ENCODE assay signal across 8 cellular contexts in the genomic region with DNA sequence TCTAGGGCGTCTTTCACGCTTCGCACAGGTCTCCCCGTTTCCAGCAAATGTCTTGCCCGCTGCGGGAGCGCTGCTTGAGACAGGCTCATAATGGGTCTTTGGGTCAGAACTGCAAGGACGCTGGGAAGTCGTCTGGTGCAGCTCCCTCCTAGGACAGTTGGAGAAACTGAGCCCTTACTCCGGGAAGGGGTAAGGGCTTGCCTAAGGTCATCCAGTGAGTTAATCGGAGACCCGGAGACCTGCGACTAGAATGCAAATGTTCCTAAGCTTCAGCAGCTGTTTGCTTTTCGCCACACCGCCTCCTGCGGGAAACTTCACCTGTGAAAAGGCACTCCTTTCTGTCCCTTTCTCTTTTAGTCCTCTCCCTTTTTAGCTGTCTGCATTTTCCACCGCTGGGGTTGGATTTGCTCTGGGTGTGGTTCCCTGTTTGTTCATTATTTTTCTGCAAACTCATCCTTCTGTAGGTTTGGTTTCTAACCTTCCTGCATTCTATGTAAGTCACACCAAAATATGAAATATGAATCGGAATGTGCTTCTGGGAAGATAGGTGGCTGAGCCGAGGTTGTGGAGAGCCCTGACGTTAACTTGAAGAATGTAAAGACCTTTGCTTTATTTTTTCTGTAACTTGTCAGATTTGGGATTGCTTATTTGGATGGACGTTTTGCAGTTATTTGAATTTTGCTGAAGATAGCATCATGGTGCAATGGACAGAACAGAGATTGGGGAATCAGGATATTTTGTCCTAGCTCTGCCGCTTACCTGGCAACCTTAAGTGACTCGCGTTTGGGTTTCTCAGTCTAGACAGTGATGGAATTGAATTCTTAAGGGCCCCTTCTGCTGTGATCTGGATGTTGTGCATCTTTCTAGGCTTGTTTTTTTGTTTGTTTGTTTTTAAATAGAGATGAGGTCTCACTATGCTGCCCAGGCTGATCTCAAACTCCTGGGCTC. TPM values are rescaled to one million over a fixed set of nuclear protein-coding genes. Genes with fewer than 3 reads are reported as not detected.
A peak's percentile ranks its signal among the peaks of the same experiment; 100 is the strongest.
DNase-seq lines count a peak whose midpoint lies in the region; ATAC-seq and TF ChIP-seq lines count a peak whose summit lies in the region.

No MANE protein-coding gene starts in this region.

- H3K79me2 ChIP-seq in hepatocyte, result peaks cover 41% of the 10 kb centered on the region

- H3K4me3 ChIP-seq in GM12865 (ENCODE audit: low read depth, low read length), result peak overlapping the region; percentile 76
- H3K4me3 ChIP-seq in NT2/D1 (ENCODE audit: insufficient read length, low read depth), result peak overlapping the region; percentile 88
- H3K4me3 ChIP-seq in hepatocyte, result peak overlapping the region; percentile 78
- H3K4me3 ChIP-seq in sigmoid colon, result peak overlapping the region; percentile 69 to 84 (median 79)

- peak overlapping the region; percentile 96 for H3K4me3 Mint-ChIP-seq in activated naive CD8-positive, alpha-beta T cell treated with anti-CD3 and anti-CD28 coated beads, Interleukin-2, amount 50 U/mL, for 24 hours

- ATAC-seq in HG02678 (IDR thresholded peaks at IDR 0.05; ENCODE audit: unreplicated experiment), result peak; percentile 15
- peak; percentile 12 for ATAC-seq in activated naive CD8-positive, alpha-beta T cell treated with anti-CD3 and anti-CD28 coated beads, Interleukin-2, amount 50 U/mL, for 24 hours
- ATAC-seq in HG02981 (IDR thresholded peaks at IDR 0.05; ENCODE audit: unreplicated experiment), result no peak

- H2AFZ ChIP-seq in hepatocyte, result peak overlapping the region; percentile 85

- WGBS in hepatocyte (ENCODE audit: low lambda C conversion rate, missing lambda C conversion rate), result 12% methylated on average over 24 of the region's 24 CpGs
- 7 to 13% methylated on average over 24 of the region's 24 CpGs for WGBS in sigmoid colon, 2 donors

- H3K9me3 ChIP-seq in NT2/D1 (ENCODE audit: insufficient read depth, low read length), result no peaks in the 10 kb centered on the region
- no peaks in the 10 kb centered on the region for H3K9me3 ChIP-seq in hepatocyte (ENCODE audit: low read depth)
- H3K9me3 ChIP-seq in sigmoid colon, result no peaks in the 10 kb centered on the region

- H3K9me2 ChIP-seq in hepatocyte (replicated peaks; ENCODE audit: insufficient read depth), result no peaks in the 10 kb centered on the region

- no peak for TF ChIP-seq POLR2A in sigmoid colon (IDR thresholded peaks at IDR 0.05)

- no peaks in the 10 kb centered on the region for H4K20me1 ChIP-seq in hepatocyte (ENCODE audit: insufficient read depth, poor library complexity, severe bottlenecking)

- peak overlapping the region; percentile 97 for H3K4me2 ChIP-seq in hepatocyte

- H3K4me1 ChIP-seq in NT2/D1 (ENCODE audit: insufficient read depth, insufficient read length) (peaks cover 2% of the 10 kb centered on the region), hepatocyte (ENCODE audit: insufficient read depth) (peaks cover 19% of the 10 kb centered on the region), sigmoid colon (peaks cover 0 to 15% (median 10%) of the 10 kb centered on the region in 4 donors)

- H3K4me1 Mint-ChIP-seq in activated naive CD8-positive, alpha-beta T cell treated with anti-CD3 and anti-CD28 coated beads, Interleukin-2, amount 50 U/mL, for 24 hours, result peaks cover 24% of the 10 kb centered on the region

- peak overlapping the region; percentile 83 for H3K9ac ChIP-seq in NT2/D1 (ENCODE audit: insufficient read length, low read depth)

- H3K27me3 ChIP-seq in NT2/D1 (ENCODE audit: insufficient read depth, insufficient read length), result no peaks in the 10 kb centered on the region
- no peaks in the 10 kb centered on the region for H3K27me3 ChIP-seq in hepatocyte
- no peaks in the 10 kb centered on the region for H3K27me3 ChIP-seq in sigmoid colon

- peaks cover 13% of the 10 kb centered on the region for H3K27me3 Mint-ChIP-seq in activated naive CD8-positive, alpha-beta T cell treated with anti-CD3 and anti-CD28 coated beads, Interleukin-2, amount 50 U/mL, for 24 hours

- DNase-seq in GM12865 (ENCODE audit: low read depth) (peak; percentile 32), NT2/D1 (ENCODE audit: low read depth, low spot score) (no peak), hepatocyte (ENCODE audit: low spot score) (peak; percentile 63), sigmoid colon (peak; percentile 63), COLO829 (ENCODE audit: low spot score) (no peak)
- peak; percentile 16 for DNase-seq in activated naive CD8-positive, alpha-beta T cell treated with anti-CD3 and anti-CD28 coated beads, Interleukin-2, amount 50 U/mL, for 24 hours

- peaks cover 3% of the 10 kb centered on the region for H3K36me3 Mint-ChIP-seq in activated naive CD8-positive, alpha-beta T cell treated with anti-CD3 and anti-CD28 coated beads, Interleukin-2, amount 50 U/mL, for 24 hours (ENCODE audit: low read depth)

- intact Hi-C loops in sigmoid colon (cut with DNase I), result no loop called here

- TF ChIP-seq EP300 in sigmoid colon (IDR thresholded peaks at IDR 0.05), result no peak

- H3K27ac ChIP-seq in hepatocyte, result peak overlapping the region; percentile 52
- H3K27ac ChIP-seq in sigmoid colon, result peak overlapping the region; percentile 72 to 78 (median 76)

- no peaks in the 10 kb centered on the region for H3K9me3 Mint-ChIP-seq in activated naive CD8-positive, alpha-beta T cell treated with anti-CD3 and anti-CD28 coated beads, Interleukin-2, amount 50 U/mL, for 24 hours

- no peaks in the 10 kb centered on the region for H3K36me3 ChIP-seq in NT2/D1 (ENCODE audit: insufficient read depth, insufficient read length, low read length)
- H3K36me3 ChIP-seq in hepatocyte (replicated peaks; ENCODE audit: insufficient read depth, low read depth), result no peaks in the 10 kb centered on the region
- H3K36me3 ChIP-seq in sigmoid colon, result no peaks in the 10 kb centered on the region

- H3K27ac Mint-ChIP-seq in activated naive CD8-positive, alpha-beta T cell treated with anti-CD3 and anti-CD28 coated beads, Interleukin-2, amount 50 U/mL, for 24 hours, result peak overlapping the region; percentile 89

- TF ChIP-seq CTCF in GM12865 (IDR thresholded peaks at IDR 0.05; ENCODE audit: insufficient read depth, low read depth, low read length, missing control alignments), result peak; percentile 1
- TF ChIP-seq CTCF in hepatocyte (IDR thresholded peaks at IDR 0.05; ENCODE audit: poor library complexity), result peak; percentile 29
- no peak for TF ChIP-seq CTCF in sigmoid colon (IDR thresholded peaks at IDR 0.05)

RNA-seq across cellular contexts. Expression of a gene that starts 0.9 kb away (rescaled TPM):
- total RNA-seq in hepatocyte (18.2 and 19.5 TPM in 2 replicates), sigmoid colon (1 to 10 TPM; 6.9 to 9.7 (median 8.6) TPM)
- polyA plus RNA-seq in hepatocyte (10.9 and 13.5 TPM in 2 replicates), sigmoid colon (1 to 10 TPM; 4.4 to 8.6 (median 6.6) TPM)

Comparison
In these comparisons a context has a peak if more than half of its experiments do, and no peak if none do; other contexts are left out.
1. DNase-seq: peak in GM12865 (single experiment), activated naive CD8-positive, alpha-beta T cell treated with anti-CD3 and anti-CD28 coated beads, Interleukin-2, amount 50 U/mL, for 24 hours (single experiment), hepatocyte (single experiment) and sigmoid colon (single experiment); none in NT2/D1 (single experiment) and COLO829 (single experiment).
2. CTCF ChIP-seq: peak in GM12865 (single experiment) and hepatocyte (single experiment); none in sigmoid colon (0 of 4).
3. Peak in every context shown above with its lines, with median percentiles within 50 percentile points of each other: H3K4me3 ChIP-seq.